In the genomic region with DNA sequence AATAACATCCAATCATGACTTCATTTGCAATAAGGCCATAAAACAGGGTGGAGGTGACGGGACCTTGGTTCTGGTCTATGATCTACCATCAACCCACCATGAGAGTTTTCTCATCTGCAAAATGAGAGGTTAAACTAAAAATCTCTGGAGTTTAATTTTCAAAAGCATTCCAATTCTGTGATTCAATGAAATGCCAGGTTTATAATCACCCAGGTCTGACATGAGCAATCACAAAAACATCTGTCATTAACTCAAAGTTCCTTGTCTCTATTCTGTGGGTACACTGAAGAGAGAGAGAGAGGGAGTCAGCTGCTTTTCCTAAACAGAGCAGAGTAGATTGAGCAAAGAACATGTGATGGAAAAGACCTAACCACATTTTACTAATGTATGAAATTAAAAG, we compare ENCODE assay signal across 16 cellular contexts.
DNase-seq lines count a peak whose midpoint lies in the region; ATAC-seq, FAIRE-seq and TF ChIP-seq lines count a peak whose summit lies in the region.
"Had no signal": no experiment of that assay in that cellular context is flagged by ENCODE, and none has a peak within 500 bp of the region (broad histone marks: within the 10 kb centered on the region; RNA-seq: fewer than 3 reads in every experiment).

No MANE protein-coding gene starts in this region.

- peaks cover 8% of the 10 kb centered on the region for H3K4me1 Mint-ChIP-seq in activated CD4-positive, alpha-beta T cell treated with anti-CD3 and anti-CD28 coated beads, Interleukin-2, amount 10 ng/mL, durations not matched to agents 24 days and 14 days

- no peak overlapping the region for H4K8ac ChIP-seq in trophoblast cell (ENCODE audit: low read depth, low read length)

- H3K9me3 ChIP-seq in PC-3 (ENCODE audit: low read length) = no peaks in the 10 kb centered on the region
- no peaks in the 10 kb centered on the region for H3K9me3 ChIP-seq in trophoblast cell (ENCODE audit: insufficient read depth, low read depth, low read length)
- H3K9me3 ChIP-seq: ascending aorta, thyroid gland had no signal

- peak overlapping the region; percentile 29 for H3K4me2 ChIP-seq in PC-3 (ENCODE audit: low read length)
- H3K4me2 ChIP-seq in trophoblast cell (ENCODE audit: low read length) = no peak overlapping the region

- H3K4me3 Mint-ChIP-seq in activated CD4-positive, alpha-beta T cell treated with anti-CD3 and anti-CD28 coated beads, Interleukin-2, amount 10 ng/mL, durations not matched to agents 24 days and 14 days = no peak overlapping the region
- H3K4me3 Mint-ChIP-seq: activated CD8-positive, alpha-beta memory T cell treated with anti-CD3 and anti-CD28 coated beads, Interleukin-2, amount 10 ng/mL, durations not matched to agents 7 days and 5 days had no signal

- CTCF ChIA-PET in PC-3 (lab: Charles Lee) = no interaction called here

- H3K4me3 ChIP-seq in PC-3 (ENCODE audit: low read length) = no peak overlapping the region; the same call in 1 of the 2 replicates
- H3K4me3 ChIP-seq in bronchial epithelial cell (ENCODE audit: low read depth, low read length) = no peak overlapping the region
- no peak overlapping the region for H3K4me3 ChIP-seq in trophoblast cell (ENCODE audit: low read depth, low read length)
- H3K4me3 ChIP-seq: ascending aorta, thyroid gland had no signal

- H2BK120ac ChIP-seq in trophoblast cell (ENCODE audit: insufficient read depth, low read length, poor library complexity) = no peak overlapping the region

- no peak for DNase-seq in activated CD4-positive, alpha-beta T cell treated with anti-CD3 and anti-CD28 coated beads, Interleukin-2, amount 10 ng/mL, durations not matched to agents 24 days and 14 days
- DNase-seq in activated CD4-positive, alpha-beta T cell treated with anti-CD3 and anti-CD28 coated beads for 4 hours = no peak
- peak; percentile 73 for DNase-seq in PC-3
- DNase-seq in bronchial epithelial cell (ENCODE audit: low read depth) = peak; percentile 68
- DNase-seq in trophoblast cell = peak; percentile 10 to 71
- DNase-seq in activated gamma-delta T cell (lab: John Stamatoyannopoulos, UW) = no peak
- no peak for DNase-seq in NCI-H2107 (lab: John Stamatoyannopoulos, UW)
- DNase-seq: 8988T; activated CD8-positive, alpha-beta memory T cell treated with anti-CD3 and anti-CD28 coated beads, Interleukin-2, amount 10 ng/mL, durations not matched to agents 7 days and 5 days; H7; mesendoderm; NCI-H1092; occipital lobe had no signal

- intact Hi-C loops in activated CD4-positive, alpha-beta T cell treated with anti-CD3 and anti-CD28 coated beads, Interleukin-2, amount 10 ng/mL, durations not matched to agents 24 days and 14 days (cut with micrococcal nuclease) = loop anchor here (2.0 kb wide), 1 partner anchor 50 kb away; no protein-coding TSS in a partner anchor
- intact Hi-C loops in PC-3 (cut with micrococcal nuclease) = no loop called here

- H2BK12ac ChIP-seq in trophoblast cell (ENCODE audit: low read length) = no peak overlapping the region

- H3K9ac ChIP-seq in PC-3 (ENCODE audit: low read length) (no peak overlapping the region), trophoblast cell (ENCODE audit: low read length) (no peak overlapping the region)

- H3K79me2 ChIP-seq in PC-3 (ENCODE audit: low read length) = peaks cover 43% of the 10 kb centered on the region
- no peaks in the 10 kb centered on the region for H3K79me2 ChIP-seq in trophoblast cell (ENCODE audit: control insufficient read depth, insufficient read depth, low read length, poor library complexity)

- peak overlapping the region; percentile 11 for H3K27ac ChIP-seq in PC-3 (ENCODE audit: low read length)
- no peak overlapping the region for H3K27ac ChIP-seq in trophoblast cell (ENCODE audit: low read depth, low read length)
- H3K27ac ChIP-seq: ascending aorta had no signal

- H4K20me1 ChIP-seq in PC-3 (ENCODE audit: low read length) = peaks cover 11% of the 10 kb centered on the region; the same call in 1 of the 2 replicates

- no peak overlapping the region for H2AK5ac ChIP-seq in trophoblast cell (ENCODE audit: low read length)

- H3K4ac ChIP-seq in trophoblast cell (ENCODE audit: low read depth, low read length) = no peak overlapping the region

- H4K12ac ChIP-seq in trophoblast cell (ENCODE audit: low read depth, low read length) = no peak overlapping the region

- ATAC-seq in PC-3 (peak; percentile 93), GM19455 (IDR thresholded peaks at IDR 0.05; ENCODE audit: unreplicated experiment) (no peak)
- ATAC-seq: activated CD8-positive, alpha-beta memory T cell treated with anti-CD3 and anti-CD28 coated beads, Interleukin-2, amount 10 ng/mL, durations not matched to agents 7 days and 5 days had no signal

- no peak overlapping the region for H2AFZ ChIP-seq in PC-3 (ENCODE audit: low read length)
- no peak overlapping the region for H2AFZ ChIP-seq in trophoblast cell (ENCODE audit: insufficient read depth, low read length, poor library complexity)

- no peak overlapping the region for H3K23ac ChIP-seq in trophoblast cell (ENCODE audit: low read length)

- H3K27me3 ChIP-seq in PC-3 (ENCODE audit: low read length) (no peaks in the 10 kb centered on the region), bronchial epithelial cell (ENCODE audit: control insufficient read depth, insufficient read depth, low read length) (no peaks in the 10 kb centered on the region), trophoblast cell (ENCODE audit: insufficient read depth, low read length) (no peaks in the 10 kb centered on the region)
- H3K27me3 ChIP-seq: ascending aorta, thyroid gland had no signal

- H3K9me2 ChIP-seq in PC-3 (replicated peaks; ENCODE audit: low read length) = no peaks in the 10 kb centered on the region

- H3K9me3 Mint-ChIP-seq in activated CD4-positive, alpha-beta T cell treated with anti-CD3 and anti-CD28 coated beads, Interleukin-2, amount 10 ng/mL, durations not matched to agents 24 days and 14 days = peaks cover 6% of the 10 kb centered on the region

- no peak overlapping the region for H4K91ac ChIP-seq in trophoblast cell (ENCODE audit: low read depth, low read length)

- POLR2A ChIA-PET in PC-3 (lab: Charles Lee; ENCODE audit: unreplicated experiment) = no interaction called here

- H3K18ac ChIP-seq in trophoblast cell (ENCODE audit: low read length) = no peak overlapping the region

- WGBS in trophoblast cell (ENCODE audit: extremely low coverage, insufficient coverage, insufficient read length) = no CpG with 5 or more reads among the region's 1 CpG

- H3K36me3 ChIP-seq in PC-3 (ENCODE audit: low read depth, low read length) (peaks cover 20% of the 10 kb centered on the region), bronchial epithelial cell (ENCODE audit: control insufficient read depth, insufficient read depth, low read length) (peaks cover 6% of the 10 kb centered on the region), trophoblast cell (ENCODE audit: control insufficient read depth in 1 of 2, insufficient read depth in 2 of 2, low read length in 2 of 2) (peaks cover 0 to 5% of the 10 kb centered on the region in 2 experiments)
- H3K36me3 ChIP-seq: thyroid gland had no signal

- FAIRE-seq in bronchial epithelial cell (lab: Jason Lieb, UNC) = no peak

- H3K27me3 Mint-ChIP-seq in activated CD4-positive, alpha-beta T cell treated with anti-CD3 and anti-CD28 coated beads, Interleukin-2, amount 10 ng/mL, durations not matched to agents 24 days and 14 days = no peaks in the 10 kb centered on the region
- H3K27me3 Mint-ChIP-seq: activated CD8-positive, alpha-beta memory T cell treated with anti-CD3 and anti-CD28 coated beads, Interleukin-2, amount 10 ng/mL, durations not matched to agents 7 days and 5 days had no signal

- no peak overlapping the region for H3K14ac ChIP-seq in trophoblast cell (ENCODE audit: low read length)

- BruUV-seq in PC-3 (replicated peaks; lab: Mats Ljungman, UMichigan) = no TSS peak

- no peak overlapping the region for H2BK5ac ChIP-seq in trophoblast cell (ENCODE audit: low read depth, low read length, poor library complexity)

- H3K36me3 Mint-ChIP-seq in activated CD4-positive, alpha-beta T cell treated with anti-CD3 and anti-CD28 coated beads, Interleukin-2, amount 10 ng/mL, durations not matched to agents 24 days and 14 days (ENCODE audit: low read depth) = peaks cover 44% of the 10 kb centered on the region

- no peaks in the 10 kb centered on the region for H3F3A ChIP-seq in PC-3 (ENCODE audit: low read length, unreplicated experiment)

- no peaks in the 10 kb centered on the region for H3K79me1 ChIP-seq in trophoblast cell (ENCODE audit: low read length)

- TF ChIP-seq CTCF in PC-3 (conservative IDR thresholded peaks at IDR 0.05; ENCODE audit: low read depth, low read length) (no peak), bronchial epithelial cell (IDR thresholded peaks at IDR 0.05; ENCODE audit: insufficient read depth, low read length, severe bottlenecking) (no peak)

- H3K27ac Mint-ChIP-seq in activated CD4-positive, alpha-beta T cell treated with anti-CD3 and anti-CD28 coated beads, Interleukin-2, amount 10 ng/mL, durations not matched to agents 24 days and 14 days = peak overlapping the region; percentile 32
- H3K27ac Mint-ChIP-seq: activated CD8-positive, alpha-beta memory T cell treated with anti-CD3 and anti-CD28 coated beads, Interleukin-2, amount 10 ng/mL, durations not matched to agents 7 days and 5 days had no signal

- H3K4me1 ChIP-seq in PC-3 (ENCODE audit: insufficient read depth, low read length) (peaks cover 17% of the 10 kb centered on the region), trophoblast cell (ENCODE audit: control insufficient read depth in 1 of 2, insufficient read depth in 2 of 2, low read length in 2 of 2) (no peaks in the 10 kb centered on the region)
- H3K4me1 ChIP-seq: ascending aorta had no signal

Comparison
In these comparisons a context has a peak if more than half of its experiments do, and no peak if none do; other contexts are left out.
1. DNase-seq: peak in PC-3 (single experiment), bronchial epithelial cell (single experiment) and trophoblast cell (2 of 2); none in activated CD4-positive, alpha-beta T cell treated with anti-CD3 and anti-CD28 coated beads, Interleukin-2, amount 10 ng/mL, durations not matched to agents 24 days and 14 days (single experiment), activated CD4-positive, alpha-beta T cell treated with anti-CD3 and anti-CD28 coated beads for 4 hours (0 of 2), activated gamma-delta T cell (single experiment) and NCI-H2107 (single experiment).